Comparison of ENCODE assay signal across 17 cellular contexts in genomic region chr2:19785432-19785831, GRCh38.
A peak's percentile ranks its signal among the peaks of the same experiment; 100 is the strongest.
DNase-seq lines count a peak whose midpoint lies in the region; ATAC-seq and TF ChIP-seq lines count a peak whose summit lies in the region.
"Had no signal": no experiment of that assay in that cellular context is flagged by ENCODE, and none has a peak within 500 bp of the region (broad histone marks: within the 10 kb centered on the region; RNA-seq: fewer than 3 reads in every experiment).

No MANE protein-coding gene starts in this region.

- H3K27ac ChIP-seq in BLaER1 treated with 17β-estradiol and CSF1 and Interleukin-3, amounts not matched to agents 10 nM and 100 nM: peak overlapping the region in 10 of 11 experiments; percentile 45 to 87 (median 67); a peak in 15 of 22 replicates
- H3K27ac ChIP-seq: cardiac muscle cell had no signal

- H3K4me3 ChIP-seq in BLaER1 treated with 17β-estradiol and CSF1 and Interleukin-3, amounts not matched to agents 10 nM and 100 nM: no peak overlapping the region
- H3K4me3 ChIP-seq: cardiac muscle cell, HAP-1 had no signal

- peak overlapping the region in 6 of 11 experiments; percentile 9 to 68 (median 60); a peak in 9 of 22 replicates for H3K4me2 ChIP-seq in BLaER1 treated with 17β-estradiol and CSF1 and Interleukin-3, amounts not matched to agents 10 nM and 100 nM

- H3K4me1 ChIP-seq in BLaER1 treated with 17β-estradiol and CSF1 and Interleukin-3, amounts not matched to agents 10 nM and 100 nM: peaks cover 0 to 27% (median 21%) of the 10 kb centered on the region in 10 experiments; a peak in 17 of 20 replicates
- H3K4me1 ChIP-seq: HAP-1 had no signal

- no peaks in the 10 kb centered on the region for H4K20me1 ChIP-seq in BLaER1 treated with 17β-estradiol and CSF1 and Interleukin-3, amounts not matched to agents 10 nM and 100 nM

- H3K9ac ChIP-seq in BLaER1 treated with 17β-estradiol and CSF1 and Interleukin-3, amounts not matched to agents 10 nM and 100 nM: peak overlapping the region in 1 of 11 experiments; percentile 72; a peak in 1 of 22 replicates

- POLR2A ChIA-PET in T-cell (lab: Charles Lee): no interaction called here

- CTCF ChIA-PET in T-cell (lab: Charles Lee): no interaction called here

- H3K9me3 ChIP-seq in BLaER1 treated with 17β-estradiol and CSF1 and Interleukin-3, amounts not matched to agents 10 nM and 100 nM (replicated peaks in 1 of 11): no peaks in the 10 kb centered on the region
- H3K9me3 ChIP-seq: HAP-1 had no signal

- ATAC-seq in esophagus mucosa (peak; percentile 73), HG02571 (IDR thresholded peaks at IDR 0.05; ENCODE audit: unreplicated experiment) (no peak), HG03175 (IDR thresholded peaks at IDR 0.05; ENCODE audit: unreplicated experiment) (no peak), T-cell (replicated peaks in 1 of 4) (no peak)

- H3K9me3 Mint-ChIP-seq in nephron progenitor cell: no peaks in the 10 kb centered on the region
- peaks cover 0 to 4% (median 0%) of the 10 kb centered on the region in 3 donors for H3K9me3 Mint-ChIP-seq in T-cell
- H3K9me3 Mint-ChIP-seq: activated naive CD4-positive, alpha-beta T cell treated with anti-CD3 and anti-CD28 coated beads, Interleukin-2, amount 10 ng/mL, durations not matched to agents 7 days and 5 days had no signal

- DNase-seq in NCI-H82 treated with DMSO at 0.1 percent for 48 hours (lab: John Stamatoyannopoulos, UW; ENCODE audit: unreplicated experiment) (peak; percentile 60), nephron progenitor cell (no peak), NCI-H1417 treated with DMSO at 0.1 percent for 48 hours (lab: John Stamatoyannopoulos, UW) (no peak), T-cell (no peak)
- DNase-seq: activated naive CD4-positive, alpha-beta T cell treated with anti-CD3 and anti-CD28 coated beads, Interleukin-2, amount 10 ng/mL, durations not matched to agents 7 days and 5 days; Calu3; GF-D8; glutamatergic neuron; NCI-H2081 treated with DMSO at 0.1 percent for 48 hours; RPMI8226; stimulated activated naive CD4-positive, alpha-beta T cell treated with Interleukin-2 at 50 U/mL for 16 hours had no signal

- TF ChIP-seq CTCF in nephron progenitor cell (IDR thresholded peaks at IDR 0.05): no peak

- H3K27ac Mint-ChIP-seq in nephron progenitor cell (peak overlapping the region; percentile 7), T-cell (no peak overlapping the region)
- H3K27ac Mint-ChIP-seq: activated naive CD4-positive, alpha-beta T cell treated with anti-CD3 and anti-CD28 coated beads, Interleukin-2, amount 10 ng/mL, durations not matched to agents 7 days and 5 days had no signal

- H3K36me3 Mint-ChIP-seq in nephron progenitor cell (ENCODE audit: low read depth) (no peaks in the 10 kb centered on the region), T-cell (no peaks in the 10 kb centered on the region)
- H3K36me3 Mint-ChIP-seq: activated naive CD4-positive, alpha-beta T cell treated with anti-CD3 and anti-CD28 coated beads, Interleukin-2, amount 10 ng/mL, durations not matched to agents 7 days and 5 days had no signal

- no peaks in the 10 kb centered on the region for H3K27me3 ChIP-seq in BLaER1 treated with 17β-estradiol and CSF1 and Interleukin-3, amounts not matched to agents 10 nM and 100 nM
- H3K27me3 ChIP-seq: cardiac muscle cell had no signal

- H3K36me3 ChIP-seq in BLaER1 treated with 17β-estradiol and CSF1 and Interleukin-3, amounts not matched to agents 10 nM and 100 nM: no peaks in the 10 kb centered on the region
- H3K36me3 ChIP-seq: cardiac muscle cell, HAP-1 had no signal

- H3K27me3 Mint-ChIP-seq in nephron progenitor cell (ENCODE audit: low read depth, poor library complexity) (peaks cover 15% of the 10 kb centered on the region), T-cell (peaks cover 10 to 12% of the 10 kb centered on the region in 2 donors)
- H3K27me3 Mint-ChIP-seq: activated naive CD4-positive, alpha-beta T cell treated with anti-CD3 and anti-CD28 coated beads, Interleukin-2, amount 10 ng/mL, durations not matched to agents 7 days and 5 days had no signal

- H3K4me1 Mint-ChIP-seq in nephron progenitor cell: peaks cover 27% of the 10 kb centered on the region
- H3K4me1 Mint-ChIP-seq in T-cell: no peaks in the 10 kb centered on the region
- H3K4me1 Mint-ChIP-seq: activated naive CD4-positive, alpha-beta T cell treated with anti-CD3 and anti-CD28 coated beads, Interleukin-2, amount 10 ng/mL, durations not matched to agents 7 days and 5 days had no signal

- no peak overlapping the region for H3K4me3 Mint-ChIP-seq in nephron progenitor cell
- H3K4me3 Mint-ChIP-seq in T-cell: no peak overlapping the region
- H3K4me3 Mint-ChIP-seq: activated naive CD4-positive, alpha-beta T cell treated with anti-CD3 and anti-CD28 coated beads, Interleukin-2, amount 10 ng/mL, durations not matched to agents 7 days and 5 days had no signal
